ENCODE assay signal across 8 cellular contexts in genomic region chr3:141876891-141877561, GRCh38.
DNase-seq lines count a peak whose midpoint lies in the region; ATAC-seq and TF ChIP-seq lines count a peak whose summit lies in the region.

No MANE protein-coding gene starts in this region.

- H3K27ac ChIP-seq in layer of hippocampus (ENCODE audit: low read depth, low read length) = peak overlapping the region; percentile 89

- H3K4me3 Mint-ChIP-seq in central memory CD8-positive, alpha-beta T cell = peak overlapping the region; percentile 86

- H3K4me1 Mint-ChIP-seq in central memory CD8-positive, alpha-beta T cell = peaks cover 39% of the 10 kb centered on the region

- DNase-seq in GM03348 (ENCODE audit: low spot score) = peak; percentile 69
- no peak for DNase-seq in LNCaP clone FGC (ENCODE audit: low read depth)
- DNase-seq in central memory CD8-positive, alpha-beta T cell (ENCODE audit: low spot score in 2 of 2) = peak; percentile 27 to 37
- peak; percentile 42 to 50 for DNase-seq in stimulated activated CD4-positive, alpha-beta T cell treated with anti-CD3 and anti-CD28 coated beads, Interleukin-1b, Interleukin-23, amount 100 ng/mL, for 1 hour (ENCODE audit: low read depth in 2 of 2)
- DNase-seq in OCI-M2 (lab: John Stamatoyannopoulos, UW; ENCODE audit: unreplicated experiment) = no peak

- H3K36me3 Mint-ChIP-seq in central memory CD8-positive, alpha-beta T cell (ENCODE audit: insufficient read depth) = peaks cover 15% of the 10 kb centered on the region

- peak; percentile 17 for ATAC-seq in GM21737 (IDR thresholded peaks at IDR 0.05; ENCODE audit: unreplicated experiment)
- peak; percentile 36 to 46 for ATAC-seq in activated CD4-positive, CD25-positive, alpha-beta regulatory T cell treated with anti-CD3 and anti-CD28 coated beads, Interleukin-2, amount 50 U/mL, for 24 hours
- peak; percentile 15 for ATAC-seq in central memory CD8-positive, alpha-beta T cell (replicated peaks; ENCODE audit: extremely low read depth, poor library complexity, severe bottlenecking)

- peak overlapping the region; percentile 82 for H3K4me3 ChIP-seq in LNCaP clone FGC (ENCODE audit: low read depth, low read length)

- no peaks in the 10 kb centered on the region for H3K27me3 Mint-ChIP-seq in central memory CD8-positive, alpha-beta T cell

- peak overlapping the region; percentile 70 for H3K27ac Mint-ChIP-seq in central memory CD8-positive, alpha-beta T cell (ENCODE audit: low read depth)

- TF ChIP-seq CTCF in LNCaP clone FGC (IDR thresholded peaks at IDR 0.05; ENCODE audit: control insufficient read depth, extremely low read depth, insufficient read depth) = no peak

- no peaks in the 10 kb centered on the region for H3K9me3 Mint-ChIP-seq in central memory CD8-positive, alpha-beta T cell

- H3K27me3 ChIP-seq in layer of hippocampus (ENCODE audit: control insufficient read depth, insufficient read depth, low read length) = no peaks in the 10 kb centered on the region

Comparison
In these comparisons a context has a peak if more than half of its experiments do, and no peak if none do; other contexts are left out.
1. DNase-seq: peak in GM03348 (single experiment), central memory CD8-positive, alpha-beta T cell (2 of 2) and stimulated activated CD4-positive, alpha-beta T cell treated with anti-CD3 and anti-CD28 coated beads, Interleukin-1b, Interleukin-23, amount 100 ng/mL, for 1 hour (2 of 2); none in LNCaP clone FGC (single experiment) and OCI-M2 (single experiment).
2. Peak in every context shown above with its lines, with median percentiles within 50 percentile points of each other: ATAC-seq.